In genomic region chr5:10736354-10736753, GRCh38 we compare ENCODE assay signal across 15 cellular contexts. TPM values are rescaled to one million over a fixed set of nuclear protein-coding genes. Genes with fewer than 3 reads are reported as not detected.
DNase-seq lines count a peak whose midpoint lies in the region; ATAC-seq and TF ChIP-seq lines count a peak whose summit lies in the region.
"Had no signal": no experiment of that assay in that cellular context is flagged by ENCODE, and none has a peak within 500 bp of the region (broad histone marks: within the 10 kb centered on the region; RNA-seq: fewer than 3 reads in every experiment).

No MANE protein-coding gene starts in this region.

- peak overlapping the region in 1 of 2 donors; percentile 8 for H3K27ac ChIP-seq in breast epithelium
- H3K27ac ChIP-seq: ovary had no signal

- H3K36me3 ChIP-seq in breast epithelium, result no peaks in the 10 kb centered on the region
- H3K36me3 ChIP-seq: ovary had no signal

- no peak overlapping the region for H3K4me3 ChIP-seq in breast epithelium
- H3K4me3 ChIP-seq: ovary had no signal

- peak; percentile 14 for ATAC-seq in GM19043 (IDR thresholded peaks at IDR 0.05; ENCODE audit: low read depth, unreplicated experiment)
- peak; percentile 7 for ATAC-seq in HG03280 (IDR thresholded peaks at IDR 0.05; ENCODE audit: unreplicated experiment)
- ATAC-seq in HG03025 (IDR thresholded peaks at IDR 0.05; ENCODE audit: low FRiP score, unreplicated experiment), result no peak
- ATAC-seq: activated CD4-positive, alpha-beta T cell treated with anti-CD3 and anti-CD28 coated beads for 36 hours; SK-N-SH treated with all-trans-retinoic acid at 6 μM for 48 hours had no signal

- no peaks in the 10 kb centered on the region for H3K4me1 ChIP-seq in breast epithelium

- no peak for TF ChIP-seq CTCF in breast epithelium (IDR thresholded peaks at IDR 0.05)

- DNase-seq in cerebellar cortex (ENCODE audit: low spot score) (peak; percentile 42), retina (peak; percentile 27), breast epithelium (ENCODE audit: low spot score in 2 of 2) (no peak), glomerular visceral epithelial cell (ENCODE audit: extremely low spot score) (no peak)
- no peak for DNase-seq in activated CD4-positive, alpha-beta T cell treated with anti-CD3 and anti-CD28 coated beads, Interleukin-2, amount 50 U/mL, for 1 hour
- DNase-seq: activated CD4-positive, alpha-beta T cell treated with anti-CD3 and anti-CD28 coated beads for 36 hours; DMS153; foreskin melanocyte; NCI-H2081; ovary; stimulated activated CD4-positive, alpha-beta T cell treated with anti-CD3 and anti-CD28 coated beads, Interleukin-4, amount 100 ng/mL, for 4 hours had no signal

- H3K27me3 ChIP-seq in breast epithelium, result no peaks in the 10 kb centered on the region
- H3K27me3 ChIP-seq: ovary had no signal

- intact Hi-C loops in breast epithelium (cut with DNase I; ENCODE audit: low total_unique reads), result no loop called here

- no peaks in the 10 kb centered on the region for H3K9me3 ChIP-seq in breast epithelium
- H3K9me3 ChIP-seq: ovary had no signal

- no peak for TF ChIP-seq POLR2A in breast epithelium (IDR thresholded peaks at IDR 0.05)

RNA-seq across cellular contexts. Expression of gene DAP, which starts 24.7 kb away (rescaled TPM):
- total RNA-seq in breast epithelium, result 10 to 100 TPM; 60.8 to 63.8 (median 61.9) TPM

Comparison
In these comparisons a context has a peak if more than half of its experiments do, and no peak if none do; other contexts are left out.
1. DNase-seq: peak in cerebellar cortex (single experiment) and retina (single experiment); none in activated CD4-positive, alpha-beta T cell treated with anti-CD3 and anti-CD28 coated beads, Interleukin-2, amount 50 U/mL, for 1 hour (single experiment), breast epithelium (0 of 2) and glomerular visceral epithelial cell (single experiment).